ENCODE assay signal across 8 cellular contexts in genomic region chr10:17003151-17003550, GRCh38.
DNase-seq lines count a peak whose midpoint lies in the region; ATAC-seq lines count a peak whose summit lies in the region.

No MANE protein-coding gene starts in this region.

- no peak overlapping the region for H3K4me3 ChIP-seq in SJCRH30

- H3K9me3 Mint-ChIP-seq in activated T-cell treated with anti-CD3 and anti-CD28 coated beads, Interleukin-2, amount 50 U/mL, for 4 hours, result no peaks in the 10 kb centered on the region

- intact Hi-C loops in posterior vena cava (cut with DNase I), result no loop called here

- no peaks in the 10 kb centered on the region for H3K36me3 Mint-ChIP-seq in activated T-cell treated with anti-CD3 and anti-CD28 coated beads, Interleukin-2, amount 50 U/mL, for 4 hours (ENCODE audit: insufficient read depth)

- H3K4me3 Mint-ChIP-seq in activated T-cell treated with anti-CD3 and anti-CD28 coated beads, Interleukin-2, amount 50 U/mL, for 4 hours, result peak overlapping the region; percentile 7

- ATAC-seq in activated T-cell treated with anti-CD3 and anti-CD28 coated beads, Interleukin-2, amount 50 U/mL, for 4 hours, result peak; percentile 90 to 92
- ATAC-seq in HG02678 (IDR thresholded peaks at IDR 0.05; ENCODE audit: unreplicated experiment), result no peak

- H3K27me3 ChIP-seq in SJCRH30, result no peaks in the 10 kb centered on the region

- H3K36me3 ChIP-seq in SJCRH30, result no peaks in the 10 kb centered on the region

- H3K9me3 ChIP-seq in SJCRH30 (replicated peaks), result no peaks in the 10 kb centered on the region

- peaks cover 58% of the 10 kb centered on the region for H3K4me1 Mint-ChIP-seq in activated T-cell treated with anti-CD3 and anti-CD28 coated beads, Interleukin-2, amount 50 U/mL, for 4 hours (ENCODE audit: low read depth)

- peaks cover 27% of the 10 kb centered on the region for H3K4me1 ChIP-seq in SJCRH30

- peak; percentile 91 for DNase-seq in M059J (ENCODE audit: low read depth)
- peak; percentile 61 for DNase-seq in activated T-cell treated with anti-CD3 and anti-CD28 coated beads, Interleukin-2, amount 50 U/mL, for 4 hours
- peak; percentile 92 for DNase-seq in glomerular visceral epithelial cell (ENCODE audit: extremely low spot score)
- peak; percentile 34 to 54 for DNase-seq in stimulated activated CD8-positive, alpha-beta memory T cell treated with anti-CD3 and anti-CD28 coated beads, Interleukin-2, amount 100 ng/mL, for 1 hour (ENCODE audit: low read depth in 2 of 2)
- DNase-seq in SJCRH30, result no peak
- no peak for DNase-seq in HUDEP-2 (lab: John Stamatoyannopoulos, UW; ENCODE audit: unreplicated experiment in 76 of 76)
- no peak for DNase-seq in posterior vena cava (ENCODE audit: low spot score)

- no peak overlapping the region; the same call in 1 of the 2 replicates for H3K27ac ChIP-seq in SJCRH30

- no peaks in the 10 kb centered on the region for H3K27me3 Mint-ChIP-seq in activated T-cell treated with anti-CD3 and anti-CD28 coated beads, Interleukin-2, amount 50 U/mL, for 4 hours (ENCODE audit: low read depth)

Comparison
In these comparisons a context has a peak if more than half of its experiments do, and no peak if none do; other contexts are left out.
1. DNase-seq: peak in M059J (single experiment), activated T-cell treated with anti-CD3 and anti-CD28 coated beads, Interleukin-2, amount 50 U/mL, for 4 hours (single experiment), glomerular visceral epithelial cell (single experiment) and stimulated activated CD8-positive, alpha-beta memory T cell treated with anti-CD3 and anti-CD28 coated beads, Interleukin-2, amount 100 ng/mL, for 1 hour (2 of 2); none in SJCRH30 (0 of 2), HUDEP-2 (0 of 76) and posterior vena cava (single experiment).